ENCODE assay signal across 29 cellular contexts in the genomic region with DNA sequence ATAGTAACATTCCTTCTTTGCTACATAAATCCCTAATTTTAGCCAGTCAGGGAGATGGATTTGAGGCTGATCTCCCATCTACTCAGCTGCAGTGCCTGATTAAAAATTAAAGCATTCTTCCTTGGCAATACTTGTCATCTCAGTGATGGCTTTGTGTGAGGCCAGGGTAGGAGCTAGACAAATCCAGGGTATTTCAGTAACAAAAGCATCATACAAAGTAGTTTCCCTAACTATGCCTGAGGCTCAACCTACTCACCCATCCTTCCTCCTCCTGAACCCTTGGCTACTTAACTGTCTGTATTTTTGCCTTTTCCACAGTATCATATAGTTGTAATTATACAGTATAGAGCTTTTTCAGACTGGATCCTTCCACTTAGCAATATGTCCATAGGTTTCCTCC. TPM values are rescaled to one million over a fixed set of nuclear protein-coding genes. Genes with fewer than 3 reads are reported as not detected.
"Had no signal": no experiment of that assay in that cellular context is flagged by ENCODE, and none has a peak within 500 bp of the region (broad histone marks: within the 10 kb centered on the region; RNA-seq: fewer than 3 reads in every experiment).

No MANE protein-coding gene starts in this region.

- H3K9me3 Mint-ChIP-seq: stimulated activated effector memory CD8-positive, alpha-beta T cell treated with anti-CD3 and anti-CD28 coated beads, Interleukin-12 subunit alpha, Interleukin-12 subunit beta, amount 100 ng/mL, for 72 hours; stimulated activated memory B cell treated with anti-CD40 and anti-IgM and Interleukin-4, amounts not matched to agents 10 μg/mL and 1 μg/mL and 100 μg/mL, for 72 hours; stimulated activated naive CD8-positive, alpha-beta T cell treated with anti-CD3 and anti-CD28 coated beads, Interleukin-15, amount 100 ng/mL, for 72 hours; stimulated activated naive CD8-positive, alpha-beta T cell treated with anti-CD3 and anti-CD28 coated beads, Interleukin-15, Interleukin-2, amounts not matched to agents 100 ng/mL and 50 ng/mL, for 24 hours had no signal

- H3K4me3 Mint-ChIP-seq: stimulated activated effector memory CD8-positive, alpha-beta T cell treated with anti-CD3 and anti-CD28 coated beads, Interleukin-12 subunit alpha, Interleukin-12 subunit beta, amount 100 ng/mL, for 72 hours; stimulated activated memory B cell treated with anti-CD40 and anti-IgM and Interleukin-4, amounts not matched to agents 10 μg/mL and 1 μg/mL and 100 μg/mL, for 72 hours; stimulated activated naive CD8-positive, alpha-beta T cell treated with anti-CD3 and anti-CD28 coated beads, Interleukin-15, amount 100 ng/mL, for 72 hours; stimulated activated naive CD8-positive, alpha-beta T cell treated with anti-CD3 and anti-CD28 coated beads, Interleukin-15, Interleukin-2, amounts not matched to agents 100 ng/mL and 50 ng/mL, for 24 hours; type B pancreatic cell had no signal

- H3K27me3 ChIP-seq: stomach, suprapubic skin, testis, thyroid gland, tibial artery, tibial nerve, transverse colon, upper lobe of left lung, upper lobe of right lung, uterus, vagina had no signal

- H3K27ac Mint-ChIP-seq: stimulated activated effector memory CD8-positive, alpha-beta T cell treated with anti-CD3 and anti-CD28 coated beads, Interleukin-12 subunit alpha, Interleukin-12 subunit beta, amount 100 ng/mL, for 72 hours; stimulated activated memory B cell treated with anti-CD40 and anti-IgM and Interleukin-4, amounts not matched to agents 10 μg/mL and 1 μg/mL and 100 μg/mL, for 72 hours; stimulated activated naive CD8-positive, alpha-beta T cell treated with anti-CD3 and anti-CD28 coated beads, Interleukin-15, amount 100 ng/mL, for 72 hours; stimulated activated naive CD8-positive, alpha-beta T cell treated with anti-CD3 and anti-CD28 coated beads, Interleukin-15, Interleukin-2, amounts not matched to agents 100 ng/mL and 50 ng/mL, for 24 hours; type B pancreatic cell had no signal

- DNase-seq: stimulated activated CD4-positive, alpha-beta T cell treated with anti-CD3 and anti-CD28 coated beads, Interleukin-2, amount 100 ng/mL, for 48 hours; stimulated activated CD4-positive, alpha-beta T cell treated with anti-CD3 and anti-CD28 coated beads, Interleukin-4, amount 100 ng/mL, for 1 hour; stimulated activated CD4-positive, alpha-beta T cell treated with anti-CD3 and anti-CD28 coated beads, Interleukin-4, amount 100 ng/mL, for 24 hours; stimulated activated CD4-positive, alpha-beta T cell treated with anti-CD3 and anti-CD28 coated beads, Interleukin-4, amount 100 ng/mL, for 4 hours; stimulated activated CD8-positive, alpha-beta memory T cell treated with anti-CD3 and anti-CD28 coated beads, Interleukin-4, amount 100 ng/mL, for 48 hours; stimulated activated naive B cell treated with anti-CD40 and anti-IgM and Interleukin-4, amounts not matched to agents 10 μg/mL and 1 μg/mL and 100 μg/mL, for 72 hours; stimulated activated naive CD4-positive, alpha-beta T cell; stimulated activated naive CD4-positive, alpha-beta T cell treated with Interleukin-2 at 50 U/mL for 16 hours; stimulated activated naive CD8-positive, alpha-beta T cell treated with anti-CD3 and anti-CD28 coated beads, Interleukin-15, amount 100 ng/mL, for 72 hours; stimulated activated naive CD8-positive, alpha-beta T cell treated with anti-CD3 and anti-CD28 coated beads, Interleukin-15, Interleukin-2, amounts not matched to agents 100 U/mL and 50 U/mL, for 24 hours; stomach; substantia nigra; testis; thyroid gland; tibial artery; transverse colon; trophoblast cell; upper lobe of left lung; upper lobe of right lung; uterus had no signal

- H3K4me1 ChIP-seq: stomach, suprapubic skin, testis, thyroid gland, tibial artery, tibial nerve, transverse colon, upper lobe of left lung, upper lobe of right lung, uterus, vagina had no signal

- H3K27me3 Mint-ChIP-seq: stimulated activated memory B cell treated with anti-CD40 and anti-IgM and Interleukin-4, amounts not matched to agents 10 μg/mL and 1 μg/mL and 100 μg/mL, for 72 hours; stimulated activated naive B cell treated with anti-CD40 and anti-IgM and Interleukin-4, amounts not matched to agents 10 μg/mL and 1 μg/mL and 100 μg/mL, for 72 hours had no signal

- H3K4me1 Mint-ChIP-seq: stimulated activated effector memory CD8-positive, alpha-beta T cell treated with anti-CD3 and anti-CD28 coated beads, Interleukin-12 subunit alpha, Interleukin-12 subunit beta, amount 100 ng/mL, for 72 hours; stimulated activated naive CD8-positive, alpha-beta T cell treated with anti-CD3 and anti-CD28 coated beads, Interleukin-15, amount 100 ng/mL, for 72 hours had no signal

- H3K27ac ChIP-seq: stomach, suprapubic skin, testis, thoracic aorta, thyroid gland, tibial artery, tibial nerve, transverse colon, upper lobe of left lung, upper lobe of right lung, uterus, vagina had no signal

- H3K9me3 ChIP-seq: stomach, suprapubic skin, testis, thoracic aorta, thyroid gland, tibial artery, tibial nerve, transverse colon, upper lobe of left lung, upper lobe of right lung, uterus, vagina had no signal

- H3K36me3 Mint-ChIP-seq: stimulated activated effector memory CD8-positive, alpha-beta T cell treated with anti-CD3 and anti-CD28 coated beads, Interleukin-12 subunit alpha, Interleukin-12 subunit beta, amount 100 ng/mL, for 72 hours; stimulated activated memory B cell treated with anti-CD40 and anti-IgM and Interleukin-4, amounts not matched to agents 10 μg/mL and 1 μg/mL and 100 μg/mL, for 72 hours; stimulated activated naive B cell treated with anti-CD40 and anti-IgM and Interleukin-4, amounts not matched to agents 10 μg/mL and 1 μg/mL and 100 μg/mL, for 72 hours; type B pancreatic cell had no signal

- ATAC-seq: stimulated activated effector memory CD8-positive, alpha-beta T cell treated with anti-CD3 and anti-CD28 coated beads, Interleukin-12 subunit alpha, Interleukin-12 subunit beta, amount 100 ng/mL, for 72 hours; stimulated activated naive CD8-positive, alpha-beta T cell treated with anti-CD3 and anti-CD28 coated beads, Interleukin-15, amount 100 ng/mL, for 72 hours; stimulated activated naive CD8-positive, alpha-beta T cell treated with anti-CD3 and anti-CD28 coated beads, Interleukin-15, Interleukin-2, amounts not matched to agents 100 U/mL and 50 U/mL, for 24 hours; upper lobe of right lung had no signal

- H3K4me3 ChIP-seq: stomach, suprapubic skin, testis, thoracic aorta, thyroid gland, tibial artery, tibial nerve, transverse colon, upper lobe of left lung, upper lobe of right lung, uterus, vagina had no signal

- H3K36me3 ChIP-seq: stomach, suprapubic skin, thoracic aorta, thyroid gland, tibial artery, tibial nerve, transverse colon, upper lobe of left lung, upper lobe of right lung, uterus, vagina had no signal

RNA-seq across cellular contexts. Expression of a gene that starts 37.7 kb away (rescaled TPM):
- total RNA-seq: temporal lobe had no signal
